6 cellular contexts compared by ENCODE assay signal in the genomic region with DNA sequence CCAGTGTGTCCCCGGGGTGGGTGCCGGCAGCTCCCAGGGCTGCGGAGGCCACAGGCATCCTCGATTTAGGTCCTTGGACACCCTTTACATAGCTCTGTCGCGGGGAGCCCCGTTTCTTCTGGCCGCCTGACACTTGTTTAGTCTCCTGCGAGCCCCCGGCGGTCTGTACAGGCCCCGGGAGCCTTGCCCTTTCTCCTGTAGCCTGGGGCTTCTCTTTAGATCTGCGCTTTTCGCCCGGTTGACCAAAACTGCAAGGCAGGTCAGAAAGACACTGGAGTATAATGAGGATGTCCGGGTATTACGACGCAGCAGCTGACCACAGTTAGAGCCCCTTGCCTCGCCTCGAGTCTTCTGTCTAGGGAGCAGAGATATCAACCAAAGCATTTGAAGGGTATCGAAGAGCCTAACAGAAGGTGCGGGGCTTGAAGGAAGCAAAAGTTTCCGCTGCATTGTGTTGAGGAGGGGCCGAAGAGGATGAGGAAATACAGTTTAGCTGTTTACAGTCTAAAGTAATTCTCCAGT.
A peak's percentile ranks its signal among the peaks of the same experiment; 100 is the strongest.
DNase-seq lines count a peak whose midpoint lies in the region; ATAC-seq lines count a peak whose summit lies in the region.

No MANE protein-coding gene starts in this region.

- ATAC-seq in GM18498 (IDR thresholded peaks at IDR 0.05; ENCODE audit: unreplicated experiment) (peak; percentile 5), HG03457 (IDR thresholded peaks at IDR 0.05; ENCODE audit: unreplicated experiment) (peak; percentile 18), GM21825 (IDR thresholded peaks at IDR 0.05; ENCODE audit: unreplicated experiment) (no peak)

- no peaks in the 10 kb centered on the region for H3K9me3 Mint-ChIP-seq in dendritic cell treated with granulocyte-macrophage colony-stimulating factor and Interleukin-4, amounts not matched to agents 40 ng/mL and 50 ng/mL, for 4 days

- H3K36me3 Mint-ChIP-seq in dendritic cell treated with granulocyte-macrophage colony-stimulating factor and Interleukin-4, amounts not matched to agents 40 ng/mL and 50 ng/mL, for 4 days (ENCODE audit: low read depth): peaks cover 48% of the 10 kb centered on the region

- peak overlapping the region; percentile 97 for H3K27ac Mint-ChIP-seq in dendritic cell treated with granulocyte-macrophage colony-stimulating factor and Interleukin-4, amounts not matched to agents 40 ng/mL and 50 ng/mL, for 4 days

- peaks cover 44% of the 10 kb centered on the region for H3K4me1 Mint-ChIP-seq in dendritic cell treated with granulocyte-macrophage colony-stimulating factor and Interleukin-4, amounts not matched to agents 40 ng/mL and 50 ng/mL, for 4 days (ENCODE audit: low read depth)

- DNase-seq in pons (ENCODE audit: low spot score): peak; percentile 9
- DNase-seq in NCI-H1048 (lab: John Stamatoyannopoulos, UW): no peak

- no peaks in the 10 kb centered on the region for H3K27me3 Mint-ChIP-seq in dendritic cell treated with granulocyte-macrophage colony-stimulating factor and Interleukin-4, amounts not matched to agents 40 ng/mL and 50 ng/mL, for 4 days

- intact Hi-C loops in dendritic cell treated with granulocyte-macrophage colony-stimulating factor and Interleukin-4, amounts not matched to agents 40 ng/mL and 50 ng/mL, for 4 days (cut with micrococcal nuclease): no loop called here

- H3K4me3 Mint-ChIP-seq in dendritic cell treated with granulocyte-macrophage colony-stimulating factor and Interleukin-4, amounts not matched to agents 40 ng/mL and 50 ng/mL, for 4 days: peak overlapping the region; percentile 86
